22 cellular contexts compared by ENCODE assay signal in genomic region chr15:74961616-74962015, GRCh38. TPM values are rescaled to one million over a fixed set of nuclear protein-coding genes. Genes with fewer than 3 reads are reported as not detected.
DNase-seq lines count a peak whose midpoint lies in the region; ATAC-seq and TF ChIP-seq lines count a peak whose summit lies in the region.
"Had no signal": no experiment of that assay in that cellular context is flagged by ENCODE, and none has a peak within 500 bp of the region (broad histone marks: within the 10 kb centered on the region; RNA-seq: fewer than 3 reads in every experiment).

No MANE protein-coding gene starts in this region.

- H3K27ac ChIP-seq in left ventricle myocardium inferior (replicated peaks) = peak overlapping the region; percentile 19
- no peak overlapping the region for H3K27ac ChIP-seq in right atrium auricular region
- H3K27ac ChIP-seq in thyroid gland = peak overlapping the region; percentile 10 to 52 (median 30)
- H3K27ac ChIP-seq: adrenal gland had no signal

- peaks cover 53% of the 10 kb centered on the region for H3K27me3 Mint-ChIP-seq in activated naive CD8-positive, alpha-beta T cell treated with anti-CD3 and anti-CD28 coated beads, Interleukin-2, amount 50 U/mL, for 24 hours
- peaks cover 54% of the 10 kb centered on the region for H3K27me3 Mint-ChIP-seq in activated CD4-positive, alpha-beta memory T cell treated with anti-CD3 and anti-CD28 coated beads, Interleukin-2, amount 10 ng/mL, durations not matched to agents 7 days and 5 days

- intact Hi-C loops in left ventricle myocardium inferior (cut with micrococcal nuclease) = no loop called here
- intact Hi-C loops in thyroid gland (cut with DNase I) = no loop called here

- peaks cover 43% of the 10 kb centered on the region for H3K4me1 Mint-ChIP-seq in activated naive CD8-positive, alpha-beta T cell treated with anti-CD3 and anti-CD28 coated beads, Interleukin-2, amount 50 U/mL, for 24 hours
- peaks cover 46% of the 10 kb centered on the region for H3K4me1 Mint-ChIP-seq in activated CD4-positive, alpha-beta memory T cell treated with anti-CD3 and anti-CD28 coated beads, Interleukin-2, amount 10 ng/mL, durations not matched to agents 7 days and 5 days

- TF ChIP-seq POLR2A in thyroid gland (IDR thresholded peaks at IDR 0.05) = no peak

- H3K4me1 ChIP-seq in left ventricle myocardium inferior (peaks cover 43% of the 10 kb centered on the region), right atrium auricular region (peaks cover 0 to 30% of the 10 kb centered on the region in 2 donors), thyroid gland (peaks cover 44 to 54% of the 10 kb centered on the region in 2 donors)

- POLR2A ChIA-PET in activated CD4-positive, alpha-beta memory T cell treated with anti-CD3 and anti-CD28 coated beads, Interleukin-2, amount 10 ng/mL, durations not matched to agents 7 days and 5 days (lab: Charles Lee) = interaction anchor here (1.3 to 3.1 kb wide), 2 partner anchors 10 to 62 kb away, joined by 3 to 8 read pairs; partner anchors contain the start of gene PPCDC

- TF ChIP-seq CTCF in left ventricle myocardium inferior (IDR thresholded peaks at IDR 0.05; ENCODE audit: borderline replicate concordance) = no peak
- no peak for TF ChIP-seq CTCF in right atrium auricular region (IDR thresholded peaks at IDR 0.05)
- TF ChIP-seq CTCF in thyroid gland (IDR thresholded peaks at IDR 0.05) = no peak

- no peaks in the 10 kb centered on the region for H3K36me3 ChIP-seq in left ventricle myocardium inferior
- H3K36me3 ChIP-seq in right atrium auricular region = no peaks in the 10 kb centered on the region
- H3K36me3 ChIP-seq in thyroid gland = no peaks in the 10 kb centered on the region
- H3K36me3 ChIP-seq: adrenal gland had no signal

- H3K4me3 ChIP-seq in left ventricle myocardium inferior = no peak overlapping the region
- no peak overlapping the region for H3K4me3 ChIP-seq in right atrium auricular region
- no peak overlapping the region for H3K4me3 ChIP-seq in thyroid gland (replicated peaks in 1 of 3)
- H3K4me3 ChIP-seq: adrenal gland, smooth muscle cell had no signal

- H3K27ac Mint-ChIP-seq in activated naive CD8-positive, alpha-beta T cell treated with anti-CD3 and anti-CD28 coated beads, Interleukin-2, amount 50 U/mL, for 24 hours = peak overlapping the region; percentile 87
- no peak overlapping the region for H3K27ac Mint-ChIP-seq in activated CD4-positive, alpha-beta memory T cell treated with anti-CD3 and anti-CD28 coated beads, Interleukin-2, amount 10 ng/mL, durations not matched to agents 7 days and 5 days
- H3K27ac Mint-ChIP-seq: CD4-positive, alpha-beta T cell; naive thymus-derived CD4-positive, alpha-beta T cell; stimulated activated naive B cell treated with anti-CD40 and anti-IgM and Interleukin-4, amounts not matched to agents 10 μg/mL and 1 μg/mL and 100 μg/mL, for 72 hours; T-cell had no signal

- no peak for ATAC-seq in activated naive CD8-positive, alpha-beta T cell treated with anti-CD3 and anti-CD28 coated beads, Interleukin-2, amount 50 U/mL, for 24 hours
- no peak for ATAC-seq in HG02870 (IDR thresholded peaks at IDR 0.05; ENCODE audit: unreplicated experiment)
- ATAC-seq: esophagus mucosa; left colon; naive thymus-derived CD4-positive, alpha-beta T cell; stimulated activated naive B cell treated with anti-CD40 and anti-IgM and Interleukin-4, amounts not matched to agents 10 μg/mL and 1 μg/mL and 100 μg/mL, for 72 hours; T-cell had no signal

- H3K27me3 ChIP-seq in left ventricle myocardium inferior (ENCODE audit: low read depth) = peaks cover 29% of the 10 kb centered on the region
- no peaks in the 10 kb centered on the region for H3K27me3 ChIP-seq in right atrium auricular region
- no peaks in the 10 kb centered on the region for H3K27me3 ChIP-seq in thyroid gland
- H3K27me3 ChIP-seq: adrenal gland had no signal

- CTCF ChIA-PET in activated CD4-positive, alpha-beta memory T cell treated with anti-CD3 and anti-CD28 coated beads, Interleukin-2, amount 10 ng/mL, durations not matched to agents 7 days and 5 days (lab: Charles Lee) = interaction anchor here (0.6 to 4.3 kb wide), 7 partner anchors 9 to 132 kb away, joined by 3 to 17 read pairs (median 4); no protein-coding TSS in a partner anchor

- H3K9me3 ChIP-seq in left ventricle myocardium inferior (replicated peaks) (no peaks in the 10 kb centered on the region), right atrium auricular region (no peaks in the 10 kb centered on the region), thyroid gland (no peaks in the 10 kb centered on the region)
- H3K9me3 ChIP-seq: adrenal gland had no signal

- 80 to 94% methylated on average over 5 of the region's 5 CpGs for WGBS in thyroid gland, 2 donors

- peak overlapping the region; percentile 27 for H3K4me3 Mint-ChIP-seq in activated naive CD8-positive, alpha-beta T cell treated with anti-CD3 and anti-CD28 coated beads, Interleukin-2, amount 50 U/mL, for 24 hours
- no peak overlapping the region for H3K4me3 Mint-ChIP-seq in activated CD4-positive, alpha-beta memory T cell treated with anti-CD3 and anti-CD28 coated beads, Interleukin-2, amount 10 ng/mL, durations not matched to agents 7 days and 5 days
- H3K4me3 Mint-ChIP-seq: CD4-positive, alpha-beta T cell; naive thymus-derived CD4-positive, alpha-beta T cell; stimulated activated naive B cell treated with anti-CD40 and anti-IgM and Interleukin-4, amounts not matched to agents 10 μg/mL and 1 μg/mL and 100 μg/mL, for 72 hours; T-cell had no signal

- no peaks in the 10 kb centered on the region for H3K36me3 Mint-ChIP-seq in activated naive CD8-positive, alpha-beta T cell treated with anti-CD3 and anti-CD28 coated beads, Interleukin-2, amount 50 U/mL, for 24 hours (ENCODE audit: low read depth)
- peaks cover 4% of the 10 kb centered on the region for H3K36me3 Mint-ChIP-seq in activated CD4-positive, alpha-beta memory T cell treated with anti-CD3 and anti-CD28 coated beads, Interleukin-2, amount 10 ng/mL, durations not matched to agents 7 days and 5 days (ENCODE audit: low read depth)
- H3K36me3 Mint-ChIP-seq: stimulated activated naive B cell treated with anti-CD40 and anti-IgM and Interleukin-4, amounts not matched to agents 10 μg/mL and 1 μg/mL and 100 μg/mL, for 72 hours; T-cell had no signal

- no peaks in the 10 kb centered on the region for H3K9me3 Mint-ChIP-seq in activated naive CD8-positive, alpha-beta T cell treated with anti-CD3 and anti-CD28 coated beads, Interleukin-2, amount 50 U/mL, for 24 hours
- no peaks in the 10 kb centered on the region for H3K9me3 Mint-ChIP-seq in activated CD4-positive, alpha-beta memory T cell treated with anti-CD3 and anti-CD28 coated beads, Interleukin-2, amount 10 ng/mL, durations not matched to agents 7 days and 5 days
- H3K9me3 Mint-ChIP-seq: CD4-positive, alpha-beta T cell; stimulated activated naive B cell treated with anti-CD40 and anti-IgM and Interleukin-4, amounts not matched to agents 10 μg/mL and 1 μg/mL and 100 μg/mL, for 72 hours; T-cell had no signal

- no peak for DNase-seq in left ventricle myocardium inferior
- no peak for DNase-seq in right atrium auricular region (ENCODE audit: low spot score)
- DNase-seq in NCI-H2196 treated with DMSO at 0.1 percent for 48 hours (lab: John Stamatoyannopoulos, UW; ENCODE audit: unreplicated experiment) = peak; percentile 21
- no peak for DNase-seq in activated naive CD8-positive, alpha-beta T cell treated with anti-CD3 and anti-CD28 coated beads, Interleukin-2, amount 50 U/mL, for 24 hours
- peak in 1 of 2 donors; percentile 14 for DNase-seq in thyroid gland
- DNase-seq in activated CD4-positive, alpha-beta memory T cell treated with anti-CD3 and anti-CD28 coated beads, Interleukin-2, amount 10 ng/mL, durations not matched to agents 7 days and 5 days = no peak
- DNase-seq in AG08396 (ENCODE audit: low spot score) = no peak
- DNase-seq: adrenal gland; CD4-positive, alpha-beta T cell; effector memory CD4-positive, alpha-beta T cell; GF-D8; left colon; mesendoderm; naive thymus-derived CD4-positive, alpha-beta T cell; NCI-H1092 treated with DMSO at 0.1 percent for 48 hours; NCI-H187 treated with DMSO at 0.1 percent for 48 hours; NK-92 treated with Interleukin-12 subunit alpha and Interleukin-12 subunit beta, amount 100 ng/mL, for 24 hours; stimulated activated naive B cell treated with anti-CD40 and anti-IgM and Interleukin-4, amounts not matched to agents 10 μg/mL and 1 μg/mL and 100 μg/mL, for 72 hours; T-cell had no signal

RNA-seq across cellular contexts. Expression of gene RPP25, which starts 5.0 kb away (rescaled TPM):
- total RNA-seq in left ventricle myocardium inferior (2.4 TPM), right atrium auricular region (1 to 10 TPM; 4.3 to 9.4 TPM), thyroid gland (10 to 100 TPM; 14.2 to 23.1 (median 16.4) TPM)
- total RNA-seq in activated CD4-positive, alpha-beta memory T cell treated with anti-CD3 and anti-CD28 coated beads, Interleukin-2, amount 10 ng/mL, durations not matched to agents 7 days and 5 days = 1 to 10 TPM; 5.0 to 5.1 TPM

RNA-seq across cellular contexts. Expression of gene COX5A, which starts 23.7 kb away (rescaled TPM):
- 1,257 TPM for total RNA-seq in left ventricle myocardium inferior
- 100 to 1,000 TPM; 399 to 869 TPM for total RNA-seq in right atrium auricular region
- 100 to 1,000 TPM; 103 to 235 (median 166) TPM for total RNA-seq in thyroid gland
- total RNA-seq in activated CD4-positive, alpha-beta memory T cell treated with anti-CD3 and anti-CD28 coated beads, Interleukin-2, amount 10 ng/mL, durations not matched to agents 7 days and 5 days = 100 to 1,000 TPM; 273 to 274 TPM

RNA-seq across cellular contexts. Expression of gene SCAMP5, which starts 33.7 kb away (rescaled TPM):
- 3.0 TPM for total RNA-seq in left ventricle myocardium inferior
- total RNA-seq in right atrium auricular region = 1 to 10 TPM; 4.0 to 7.5 TPM
- 10 to 100 TPM in 2 of 4 donors, 1 to 10 TPM in 2; 7.6 to 16.7 (median 10.1) TPM for total RNA-seq in thyroid gland
- total RNA-seq in activated CD4-positive, alpha-beta memory T cell treated with anti-CD3 and anti-CD28 coated beads, Interleukin-2, amount 10 ng/mL, durations not matched to agents 7 days and 5 days = under 1 TPM; 0.60 to 0.81 TPM

RNA-seq across cellular contexts. Expression of gene FAM219B, which starts 55.0 kb away (rescaled TPM):
- 108 TPM for total RNA-seq in left ventricle myocardium inferior
- 10 to 100 TPM; 46.9 to 53.3 TPM for total RNA-seq in right atrium auricular region
- 100 to 1,000 TPM in 1 of 4 donors, 10 to 100 TPM in 3; 72.1 to 136 (median 88.2) TPM for total RNA-seq in thyroid gland
- 100 to 1,000 TPM; 103 to 116 TPM for total RNA-seq in activated CD4-positive, alpha-beta memory T cell treated with anti-CD3 and anti-CD28 coated beads, Interleukin-2, amount 10 ng/mL, durations not matched to agents 7 days and 5 days

Comparison
In these comparisons a context has a peak if more than half of its experiments do, and no peak if none do; other contexts are left out.
1. H3K27ac ChIP-seq: peak in left ventricle myocardium inferior (single experiment) and thyroid gland (3 of 3); none in right atrium auricular region (0 of 2).